8 cellular contexts compared by ENCODE assay signal in genomic region chr5:160506006-160507004, GRCh38.
DNase-seq lines count a peak whose midpoint lies in the region; ATAC-seq and TF ChIP-seq lines count a peak whose summit lies in the region.

No MANE protein-coding gene starts in this region.

- H3K36me3 Mint-ChIP-seq in activated CD4-positive, alpha-beta T cell treated with anti-CD3 and anti-CD28 coated beads, Interleukin-2, amount 10 ng/mL, durations not matched to agents 7 days and 5 days (ENCODE audit: low read depth) = no peaks in the 10 kb centered on the region

- intact Hi-C loops in dorsolateral prefrontal cortex (cut with DNase I) = loop anchor here (2.0 to 10.0 kb wide), 5 partner anchors 62 to 1038 kb away; partner anchors contain the start of gene GABRB2 (in 1 of the 2)

- H3K9me3 Mint-ChIP-seq in activated CD4-positive, alpha-beta T cell treated with anti-CD3 and anti-CD28 coated beads, Interleukin-2, amount 10 ng/mL, durations not matched to agents 7 days and 5 days = no peaks in the 10 kb centered on the region

- peak overlapping the region; percentile 40 for H3K4me3 Mint-ChIP-seq in activated CD4-positive, alpha-beta T cell treated with anti-CD3 and anti-CD28 coated beads, Interleukin-2, amount 10 ng/mL, durations not matched to agents 7 days and 5 days

- H3K27me3 Mint-ChIP-seq in activated CD4-positive, alpha-beta T cell treated with anti-CD3 and anti-CD28 coated beads, Interleukin-2, amount 10 ng/mL, durations not matched to agents 7 days and 5 days = peaks cover 5% of the 10 kb centered on the region

- DNase-seq in AG10803 (ENCODE audit: low read depth) (peak; percentile 62), GM19240 (ENCODE audit: insufficient read length, low spot score) (peak; percentile 10), dorsolateral prefrontal cortex (peak in 9 of 10 donors; percentile 52 to 86 (median 73)), nucleus accumbens (lab: John Stamatoyannopoulos, UW) (peak in 44 of 56 donors; percentile 5 to 82 (median 34)), NCI-H345 treated with DMSO at 0.1 percent for 48 hours (lab: John Stamatoyannopoulos, UW; ENCODE audit: unreplicated experiment) (no peak), COLO829 (ENCODE audit: low spot score) (no peak)
- DNase-seq in activated CD4-positive, alpha-beta T cell treated with anti-CD3 and anti-CD28 coated beads, Interleukin-2, amount 10 ng/mL, durations not matched to agents 7 days and 5 days = peak; percentile 91

- H3K27ac Mint-ChIP-seq in activated CD4-positive, alpha-beta T cell treated with anti-CD3 and anti-CD28 coated beads, Interleukin-2, amount 10 ng/mL, durations not matched to agents 7 days and 5 days = peak overlapping the region; percentile 90

- POLR2A ChIA-PET in activated CD4-positive, alpha-beta T cell treated with anti-CD3 and anti-CD28 coated beads, Interleukin-2, amount 10 ng/mL, durations not matched to agents 7 days and 5 days (lab: Charles Lee) = interaction anchor here (0.6 to 1.8 kb wide), 2 partner anchors 68 to 120 kb away, joined by 3 to 5 read pairs; no protein-coding TSS in a partner anchor

- TF ChIP-seq CTCF in AG10803 (conservative IDR thresholded peaks at IDR 0.05; ENCODE audit: low read length) = no peak
- TF ChIP-seq CTCF in dorsolateral prefrontal cortex (IDR thresholded peaks at IDR 0.05 in 54 of 56, conservative IDR thresholded peaks at IDR 0.05 in 2 of 56; ENCODE audit: low read depth in 1 of 56, partially characterized antibody in 56 of 56) = no peak

- no peak overlapping the region for H3K4me3 ChIP-seq in AG10803 (ENCODE audit: low read length)
- peak overlapping the region in 37 of 59 donors; percentile 7 to 44 (median 22) for H3K4me3 ChIP-seq in dorsolateral prefrontal cortex

- peaks cover 38% of the 10 kb centered on the region for H3K4me1 Mint-ChIP-seq in activated CD4-positive, alpha-beta T cell treated with anti-CD3 and anti-CD28 coated beads, Interleukin-2, amount 10 ng/mL, durations not matched to agents 7 days and 5 days

- ATAC-seq in HG03175 (IDR thresholded peaks at IDR 0.05; ENCODE audit: unreplicated experiment) = peak; percentile 87

- CTCF ChIA-PET in activated CD4-positive, alpha-beta T cell treated with anti-CD3 and anti-CD28 coated beads, Interleukin-2, amount 10 ng/mL, durations not matched to agents 7 days and 5 days (lab: Charles Lee) = interaction anchor here (0.6 to 3.7 kb wide), 6 partner anchors 10 to 360 kb away, joined by 3 to 32 read pairs (median 4); no protein-coding TSS in a partner anchor

- no peaks in the 10 kb centered on the region for H3K27me3 ChIP-seq in dorsolateral prefrontal cortex

- peak overlapping the region in 56 of 59 donors; percentile 4 to 87 (median 70) for H3K27ac ChIP-seq in dorsolateral prefrontal cortex

Comparison
In these comparisons a context has a peak if more than half of its experiments do, and no peak if none do; other contexts are left out.
1. DNase-seq: peak in AG10803 (single experiment), GM19240 (single experiment), activated CD4-positive, alpha-beta T cell treated with anti-CD3 and anti-CD28 coated beads, Interleukin-2, amount 10 ng/mL, durations not matched to agents 7 days and 5 days (single experiment), dorsolateral prefrontal cortex (9 of 10) and nucleus accumbens (44 of 56); none in NCI-H345 treated with DMSO at 0.1 percent for 48 hours (single experiment) and COLO829 (single experiment).